In the genomic region with DNA sequence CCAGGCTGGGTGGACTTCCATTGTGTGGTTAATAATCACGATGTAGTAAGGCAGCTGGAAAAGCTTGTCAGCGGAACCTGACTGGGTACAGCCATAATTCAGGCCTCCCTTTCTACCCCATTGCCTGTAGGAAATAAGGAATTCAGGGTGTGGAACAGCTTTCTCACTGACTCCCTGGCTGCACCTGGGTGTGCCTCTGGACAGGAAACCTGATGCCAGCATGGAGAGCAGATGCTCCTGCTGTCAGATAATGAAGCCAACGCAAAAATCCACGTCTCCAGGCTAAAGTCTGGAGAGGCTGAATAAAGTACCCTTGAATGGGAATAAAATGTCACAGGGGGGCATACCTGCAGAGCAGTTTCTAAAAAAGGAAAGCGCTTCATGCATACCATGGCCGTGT, we compare ENCODE assay signal across 17 cellular contexts. TPM values are rescaled to one million over a fixed set of nuclear protein-coding genes. Genes with fewer than 3 reads are reported as not detected.
DNase-seq lines count a peak whose midpoint lies in the region; ATAC-seq, FAIRE-seq and TF ChIP-seq lines count a peak whose summit lies in the region.
"Had no signal": no experiment of that assay in that cellular context is flagged by ENCODE, and none has a peak within 500 bp of the region (broad histone marks: within the 10 kb centered on the region; RNA-seq: fewer than 3 reads in every experiment).

No MANE protein-coding gene starts in this region.

- no peaks in the 10 kb centered on the region for H3K36me3 ChIP-seq in H1 (ENCODE audit: control insufficient read depth in 2 of 4, insufficient read depth in 4 of 4, low read length in 3 of 4)
- H3K36me3 ChIP-seq: WERI-Rb-1 had no signal

- no peak overlapping the region for H2AFZ ChIP-seq in H1 (ENCODE audit: low read length)

- H3K27me3 ChIP-seq in H1 (replicated peaks in 1 of 4; ENCODE audit: control insufficient read depth in 3 of 4, extremely low read depth in 1 of 4, insufficient read depth in 3 of 4, low read length in 3 of 4), result no peaks in the 10 kb centered on the region; a peak in 1 of 7 replicates

- H3K27ac ChIP-seq in H1 (ENCODE audit: low read depth, low read length), result no peak overlapping the region
- H3K27ac ChIP-seq: WERI-Rb-1 had no signal

- H3K9me3 Mint-ChIP-seq in progenitor cell of endocrine pancreas (ENCODE audit: low read depth), result peaks cover 3% of the 10 kb centered on the region
- H3K9me3 Mint-ChIP-seq: activated naive CD4-positive, alpha-beta T cell treated with anti-CD3 and anti-CD28 coated beads, Interleukin-2, amount 10 ng/mL, durations not matched to agents 7 days and 5 days had no signal

- H4K20me1 ChIP-seq in H1 (replicated peaks in 1 of 2; ENCODE audit: control insufficient read depth in 1 of 2, insufficient read depth in 2 of 2, low read length in 2 of 2), result no peaks in the 10 kb centered on the region

- no peak overlapping the region for H4K91ac ChIP-seq in H1 (replicated peaks; ENCODE audit: insufficient read length, low read length)

- no peaks in the 10 kb centered on the region for H3K79me2 ChIP-seq in H1 (ENCODE audit: control insufficient read depth in 1 of 2, insufficient read depth in 2 of 2, low read length in 2 of 2)

- FAIRE-seq in H1 (lab: Jason Lieb, UNC), result no peak
- FAIRE-seq: A204.1, GM18507 had no signal

- no peak overlapping the region for H2BK12ac ChIP-seq in H1 (ENCODE audit: low read depth, low read length)

- 0 out of 2 replicates have a peak overlapping the region, but pooled peaks have one; percentile 52 for H3K18ac ChIP-seq in H1 (ENCODE audit: extremely low read depth, low read length)

- TF ChIP-seq CTCF in H1 (IDR thresholded peaks at IDR 0.05; ENCODE audit: control extremely low read depth in 1 of 3, insufficient read depth in 1 of 3, low read depth in 1 of 3, low read length in 3 of 3) (no peak), progenitor cell of endocrine pancreas (IDR thresholded peaks at IDR 0.05; ENCODE audit: unreplicated experiment) (no peak)

- ATAC-seq in GM18498 (IDR thresholded peaks at IDR 0.05; ENCODE audit: unreplicated experiment), result no peak
- no peak for ATAC-seq in HG02571 (IDR thresholded peaks at IDR 0.05; ENCODE audit: unreplicated experiment)

- peaks cover 51% of the 10 kb centered on the region for H3K4me1 Mint-ChIP-seq in progenitor cell of endocrine pancreas (ENCODE audit: low read depth)
- H3K4me1 Mint-ChIP-seq: activated naive CD4-positive, alpha-beta T cell treated with anti-CD3 and anti-CD28 coated beads, Interleukin-2, amount 10 ng/mL, durations not matched to agents 7 days and 5 days; CD8-positive, alpha-beta memory T cell had no signal

- no peaks in the 10 kb centered on the region for H3K9me3 ChIP-seq in H1 (ENCODE audit: insufficient read depth in 2 of 2, low read depth in 1 of 2, low read length in 1 of 2)

- peak overlapping the region; percentile 71 for H3K27ac Mint-ChIP-seq in progenitor cell of endocrine pancreas
- H3K27ac Mint-ChIP-seq: activated naive CD4-positive, alpha-beta T cell treated with anti-CD3 and anti-CD28 coated beads, Interleukin-2, amount 10 ng/mL, durations not matched to agents 7 days and 5 days had no signal

- H3K23ac ChIP-seq in H1 (ENCODE audit: insufficient read length), result no peak overlapping the region

- 57% methylated on average over 6 of the region's 6 CpGs; no CpG with 5 or more reads in 1 of the 2 experiments for WGBS in H1 (ENCODE audit: extremely low coverage in 1 of 2, insufficient coverage in 1 of 2, insufficient read length in 1 of 2, insufficient replicate concordance in 2 of 2, low coverage in 1 of 2, low lambda C conversion rate in 2 of 2, missing lambda C conversion rate in 1 of 2), 2 experiments

- H3K4me3 Mint-ChIP-seq in progenitor cell of endocrine pancreas (ENCODE audit: low read depth), result no peak overlapping the region
- H3K4me3 Mint-ChIP-seq: activated naive CD4-positive, alpha-beta T cell treated with anti-CD3 and anti-CD28 coated beads, Interleukin-2, amount 10 ng/mL, durations not matched to agents 7 days and 5 days; CD8-positive, alpha-beta memory T cell had no signal

- no peak overlapping the region for H2BK120ac ChIP-seq in H1 (replicated peaks; ENCODE audit: low read depth, low read length)

- H3K4me1 ChIP-seq in H1 (replicated peaks in 1 of 4; ENCODE audit: control insufficient read depth in 3 of 4, insufficient read depth in 4 of 4, low read length in 3 of 4), result peaks cover 3 to 15% (median 10%) of the 10 kb centered on the region in 4 experiments; a peak in 5 of 7 replicates

- TF ChIP-seq POLR2A in H1 (IDR thresholded peaks at IDR 0.05; ENCODE audit: control extremely low read depth in 1 of 2, low read depth in 2 of 2, low read length in 2 of 2), result no peak

- no peak overlapping the region for H2BK15ac ChIP-seq in H1 (ENCODE audit: low read length)

- H2BK5ac ChIP-seq in H1 (ENCODE audit: low read depth, low read length), result no peak overlapping the region

- no peak for TF ChIP-seq EP300 in H1 (IDR thresholded peaks at IDR 0.05; ENCODE audit: borderline replicate concordance in 1 of 2, low read depth in 2 of 2, low read length in 2 of 2)

- no peak for TF ChIP-seq RAD21 in H1 (IDR thresholded peaks at IDR 0.05 in 1 of 2, conservative IDR thresholded peaks at IDR 0.05 in 1 of 2; ENCODE audit: low read depth in 2 of 2, low read length in 2 of 2)

- H3K27me3 Mint-ChIP-seq in progenitor cell of endocrine pancreas, result no peaks in the 10 kb centered on the region

- H4K8ac ChIP-seq in H1 (ENCODE audit: extremely low read depth, insufficient read depth, low read length), result no peak overlapping the region

- no peak overlapping the region for H3K4ac ChIP-seq in H1 (replicated peaks; ENCODE audit: insufficient read length, low read depth, low read length)

- H3K79me1 ChIP-seq in H1 (ENCODE audit: low read depth, low read length), result no peaks in the 10 kb centered on the region

- no peak overlapping the region for H2BK20ac ChIP-seq in H1 (ENCODE audit: low read length)

- DNase-seq in NCI-H1092 treated with DMSO at 0.1 percent for 48 hours (lab: John Stamatoyannopoulos, UW), result peak; percentile 32
- DNase-seq in NCI-H1092 (lab: John Stamatoyannopoulos, UW), result no peak
- DNase-seq in NCI-H510A (lab: John Stamatoyannopoulos, UW), result peak; percentile 40
- no peak for DNase-seq in H1 (ENCODE audit: low read depth in 1 of 2, low spot score in 2 of 2)
- no peak for DNase-seq in progenitor cell of endocrine pancreas (ENCODE audit: low spot score, unreplicated experiment)
- no peak for DNase-seq in LoVo (ENCODE audit: low spot score)
- DNase-seq: activated naive CD4-positive, alpha-beta T cell treated with anti-CD3 and anti-CD28 coated beads, Interleukin-2, amount 10 ng/mL, durations not matched to agents 7 days and 5 days; CD8-positive, alpha-beta memory T cell; mammary epithelial cell; occipital lobe; stimulated activated naive CD4-positive, alpha-beta T cell treated with Interleukin-2 at 50 U/mL for 16 hours; SW 1271; WERI-Rb-1 had no signal

- H4K5ac ChIP-seq in H1 (ENCODE audit: insufficient read length, low read depth, low read length), result no peak overlapping the region

- no peak overlapping the region for H3K14ac ChIP-seq in H1 (ENCODE audit: insufficient read length)

- no peak overlapping the region for H3K4me3 ChIP-seq in H1 (ENCODE audit: extremely low read depth in 1 of 4, insufficient read depth in 2 of 4, low read depth in 3 of 4, low read length in 4 of 4)

- H3K36me3 Mint-ChIP-seq in progenitor cell of endocrine pancreas (ENCODE audit: insufficient read depth), result peaks cover 21% of the 10 kb centered on the region
- H3K36me3 Mint-ChIP-seq: activated naive CD4-positive, alpha-beta T cell treated with anti-CD3 and anti-CD28 coated beads, Interleukin-2, amount 10 ng/mL, durations not matched to agents 7 days and 5 days; CD8-positive, alpha-beta memory T cell had no signal

- POLR2A ChIA-PET in H1 (lab: Charles Lee; ENCODE audit: partially characterized antibody), result no interaction called here

- H3K9ac ChIP-seq in H1 (replicated peaks in 1 of 4; ENCODE audit: extremely low read depth in 1 of 4, low read depth in 3 of 4, low read length in 3 of 4), result no peak overlapping the region

- H3K56ac ChIP-seq in H1 (replicated peaks; ENCODE audit: insufficient read length, low read depth, low read length), result no peak overlapping the region

- CTCF ChIA-PET in H1 (lab: Charles Lee; ENCODE audit: partially characterized antibody), result interaction anchor here (0.9 to 4.6 kb wide), 6 partner anchors 41 to 232 kb away, joined by 3 to 18 read pairs (median 4); a partner anchor contains a TSS

- H3K23me2 ChIP-seq in H1 (ENCODE audit: low read depth, low read length), result no peaks in the 10 kb centered on the region; the same call in 1 of the 2 replicates

- peak overlapping the region in 1 of 2 experiments; percentile 20; a peak in 2 of 4 replicates for H3K4me2 ChIP-seq in H1 (ENCODE audit: insufficient read depth in 1 of 2, low read depth in 2 of 2, low read length in 2 of 2)

- H2AK5ac ChIP-seq in H1 (ENCODE audit: low read depth, low read length), result no peak overlapping the region

TF ChIP-seq in H1, 55 proteins besides CTCF, POLR2A, EP300 and RAD21:
- TF ChIP-seq EGR1 (IDR thresholded peaks at IDR 0.05; ENCODE audit: borderline replicate concordance, low read depth, low read length) (no peak), SIX5 (IDR thresholded peaks at IDR 0.05; ENCODE audit: low read depth, low read length) (no peak)
TF ChIP-seq in H1: peak in this region for 0.

RNA-seq across cellular contexts. Expression of a gene that starts 44.3 kb away (rescaled TPM):
- total RNA-seq in H1 (2021; fragmentation: NEBNext Ultra II Directional; extraction: Animal tissue kit (Norgen Biotek cat#: 25700)), result 2.2 and 3.0 TPM in 2 replicates
- polyA plus RNA-seq in H1 (2011; rRNA removed), result 2.5 and 3.5 TPM in 2 replicates
- 3.1 TPM for polyA plus RNA-seq in H1 (2011; cell fraction: cytosol; rRNA removed)
- polyA plus RNA-seq in H1 (2011; cell fraction: nucleus; rRNA removed), result 4.6 TPM
- 2.3 to 3.7 TPM (median 3.5 TPM) in 4 replicates for polyA plus RNA-seq in H1 (2012, experiment 1 of 2)
- polyA plus RNA-seq in H1 (2012, experiment 2 of 2), result 1.2 TPM
- 1.2 TPM for polyA plus RNA-seq in H1 (2013, experiment 1 of 2)
- 1.4 TPM for polyA plus RNA-seq in H1 (2013, experiment 2 of 2)
- 1.4 and 2.0 TPM in 2 replicates for polyA minus RNA-seq in H1 (2011; rRNA and poly(A)+ RNA removed)
- not detected for polyA minus RNA-seq in H1 (2011; cell fraction: cytosol; rRNA and poly(A)+ RNA removed)
- polyA minus RNA-seq in H1 (2011; cell fraction: nucleus; rRNA and poly(A)+ RNA removed), result 1.00 TPM
- total RNA-seq in progenitor cell of endocrine pancreas, result 140 TPM in 2 replicates
- total RNA-seq: CD8-positive, alpha-beta memory T cell had no signal
- polyA plus RNA-seq: CD8-positive, alpha-beta memory T cell had no signal

Comparison
In these comparisons a context has a peak if more than half of its experiments do, and no peak if none do; other contexts are left out.
1. DNase-seq: peak in NCI-H1092 treated with DMSO at 0.1 percent for 48 hours (single experiment) and NCI-H510A (single experiment); none in NCI-H1092 (single experiment), H1 (0 of 2), progenitor cell of endocrine pancreas (single experiment) and LoVo (single experiment).
2. RNA of a gene that starts 44.3 kb away (total RNA-seq): 140 TPM in progenitor cell of endocrine pancreas; 2.2 to 3.0 TPM in H1; every median in the first group is over 10 times any median in the second.